In genomic region chr1:203158967-203159665, GRCh38 we compare ENCODE assay signal across 16 cellular contexts. TPM values are rescaled to one million over a fixed set of nuclear protein-coding genes. Genes with fewer than 3 reads are reported as not detected.
"Had no signal": no experiment of that assay in that cellular context is flagged by ENCODE, and none has a peak within 500 bp of the region (broad histone marks: within the 10 kb centered on the region; RNA-seq: fewer than 3 reads in every experiment).

No MANE protein-coding gene starts in this region.

- H3K4me3 ChIP-seq: pancreas, stomach, thyroid gland, uterus had no signal

- FAIRE-seq: pancreas had no signal

- H3K9me3 ChIP-seq: pancreas, stomach, thyroid gland, uterus had no signal

- H3K27me3 ChIP-seq: pancreas, thyroid gland, uterus had no signal

- ATAC-seq: pancreas had no signal

- DNase-seq: activated CD4-positive, alpha-beta T cell treated with anti-CD3 and anti-CD28 coated beads, Interleukin-2, amount 10 ng/mL, durations not matched to agents 7 days and 5 days; activated CD8-positive, alpha-beta memory T cell treated with anti-CD3 and anti-CD28 coated beads for 24 hours; activated naive CD4-positive, alpha-beta T cell treated with anti-CD3 and anti-CD28 coated beads, Interleukin-2, amount 10 ng/mL, durations not matched to agents 7 days and 5 days; activated T-cell treated with anti-CD3 and anti-CD28 coated beads for 4 hours; endodermal cell; hippocampal formation; kidney glomerular epithelial cell; pancreas; stomach; thyroid gland; uterus had no signal

- H3K27ac ChIP-seq: pancreas, stomach, thyroid gland, uterus had no signal

- H3K4me1 ChIP-seq: pancreas, stomach, uterus had no signal

- H3K36me3 ChIP-seq: pancreas, stomach, thyroid gland, uterus had no signal

RNA-seq across cellular contexts. Expression of gene MYBPH, which starts 16.5 kb away (rescaled TPM):
- total RNA-seq: activated CD4-positive, alpha-beta T cell treated with anti-CD3 and anti-CD28 coated beads, Interleukin-2, amount 10 ng/mL, durations not matched to agents 7 days and 5 days; activated T-helper 2 cell treated with anti-CD3 and anti-CD28 coated beads, Interferon-gamma antibody, Interleukin-2, Interleukin-4, amounts not matched to agents 10 μg/mL and 5 μg/mL and 100 μg/mL, durations not matched to agents 14 hours and 24 hours and 36 hours; endodermal cell; neural crest cell; pancreas; renal cortical epithelial cell; stomach had no signal
- polyA plus RNA-seq: esophagus, liver, pancreas had no signal

RNA-seq across cellular contexts. Expression of gene CHI3L1, which starts 27.4 kb away (rescaled TPM):
- total RNA-seq: activated CD4-positive, alpha-beta T cell treated with anti-CD3 and anti-CD28 coated beads, Interleukin-2, amount 10 ng/mL, durations not matched to agents 7 days and 5 days; activated T-helper 2 cell treated with anti-CD3 and anti-CD28 coated beads, Interferon-gamma antibody, Interleukin-2, Interleukin-4, amounts not matched to agents 10 μg/mL and 5 μg/mL and 100 μg/mL, durations not matched to agents 14 hours and 24 hours and 36 hours; neural crest cell had no signal

RNA-seq across cellular contexts. Expression of gene ADORA1, which starts 31.6 kb away (rescaled TPM):
- total RNA-seq: activated CD4-positive, alpha-beta T cell treated with anti-CD3 and anti-CD28 coated beads, Interleukin-2, amount 10 ng/mL, durations not matched to agents 7 days and 5 days; activated T-helper 2 cell treated with anti-CD3 and anti-CD28 coated beads, Interferon-gamma antibody, Interleukin-2, Interleukin-4, amounts not matched to agents 10 μg/mL and 5 μg/mL and 100 μg/mL, durations not matched to agents 14 hours and 24 hours and 36 hours had no signal
